Comparison of ENCODE assay signal across 8 cellular contexts in genomic region chr2:136116813-136117390, GRCh38. TPM values are rescaled to one million over a fixed set of nuclear protein-coding genes. Genes with fewer than 3 reads are reported as not detected.
DNase-seq lines count a peak whose midpoint lies in the region; ATAC-seq and TF ChIP-seq lines count a peak whose summit lies in the region.

No MANE protein-coding gene starts in this region.

- peak; percentile 38 for ATAC-seq in GM19468 (IDR thresholded peaks at IDR 0.05; ENCODE audit: extremely low read depth, unreplicated experiment)
- peak; percentile 36 for ATAC-seq in HG03565 (IDR thresholded peaks at IDR 0.05; ENCODE audit: unreplicated experiment)

- TF ChIP-seq CTCF in endodermal cell (conservative IDR thresholded peaks at IDR 0.05) = no peak
- no peak for TF ChIP-seq CTCF in nephron progenitor cell (IDR thresholded peaks at IDR 0.05)

- H3K4me1 ChIP-seq in endodermal cell (ENCODE audit: control insufficient read depth, insufficient read depth, low read length) (peaks cover 4% of the 10 kb centered on the region), urinary bladder (ENCODE audit: insufficient read depth) (peaks cover 2% of the 10 kb centered on the region)

- H3K27me3 Mint-ChIP-seq in endodermal cell (ENCODE audit: insufficient read depth) = peaks cover 31% of the 10 kb centered on the region
- H3K27me3 Mint-ChIP-seq in nephron progenitor cell (ENCODE audit: low read depth, poor library complexity) = no peaks in the 10 kb centered on the region

- H3K9me3 ChIP-seq in endodermal cell (ENCODE audit: control insufficient read depth, low read length) = no peaks in the 10 kb centered on the region

- peak overlapping the region; percentile 97 for H3K9ac ChIP-seq in endodermal cell (ENCODE audit: extremely low read depth, low read length, poor library complexity, severe bottlenecking)

- H3K36me3 Mint-ChIP-seq in endodermal cell (ENCODE audit: low read depth) (peaks cover 42% of the 10 kb centered on the region), nephron progenitor cell (ENCODE audit: low read depth) (peaks cover 24% of the 10 kb centered on the region)

- H3K27ac ChIP-seq in endodermal cell (ENCODE audit: low read depth, low read length) = peak overlapping the region; percentile 67
- H3K27ac ChIP-seq in urinary bladder (ENCODE audit: low read depth) = peak overlapping the region; percentile 58

- no peaks in the 10 kb centered on the region for H3K27me3 ChIP-seq in endodermal cell (ENCODE audit: control insufficient read depth, insufficient read depth, low read length, poor library complexity, severe bottlenecking)

- H3K27ac Mint-ChIP-seq in endodermal cell = peak overlapping the region; percentile 89
- peak overlapping the region; percentile 96 for H3K27ac Mint-ChIP-seq in nephron progenitor cell

- H3K4me3 ChIP-seq in endodermal cell (ENCODE audit: low read length) (peak overlapping the region; percentile 98), urinary bladder (ENCODE audit: low read depth, low read length) (peak overlapping the region; percentile 54)

- H3K36me3 ChIP-seq in endodermal cell (ENCODE audit: control insufficient read depth, insufficient read depth, low read length) (peaks cover 42% of the 10 kb centered on the region), urinary bladder (ENCODE audit: insufficient read depth) (no peaks in the 10 kb centered on the region)

- WGBS in endodermal cell (ENCODE audit: insufficient coverage in 1 of 2, insufficient read length in 1 of 2), 2 experiments = 0 to 1% methylated on average over 33 to 57 of the region's 57 CpGs
- under 1% methylated on average over 57 of the region's 57 CpGs for WGBS in urinary bladder

- H3K4me1 Mint-ChIP-seq in endodermal cell (peaks cover 53% of the 10 kb centered on the region), nephron progenitor cell (peaks cover 75% of the 10 kb centered on the region)

- H3K4me3 Mint-ChIP-seq in endodermal cell (peak overlapping the region; percentile 98), nephron progenitor cell (peak overlapping the region; percentile 96)

- peak; percentile 64 for DNase-seq in D341Med (ENCODE audit: low spot score)
- DNase-seq in activated CD4-positive, alpha-beta T cell treated with anti-CD3 and anti-CD28 coated beads, Interleukin-2, amount 50 U/mL, for 4 hours = peak; percentile 42 to 52
- DNase-seq in endodermal cell = peak; percentile 69
- DNase-seq in nephron progenitor cell = peak; percentile 46
- no peak for DNase-seq in SKM-1 (lab: John Stamatoyannopoulos, UW; ENCODE audit: unreplicated experiment)

- H3K9me3 Mint-ChIP-seq in endodermal cell (no peaks in the 10 kb centered on the region), nephron progenitor cell (no peaks in the 10 kb centered on the region)

RNA-seq across cellular contexts. Expression of gene CXCR4, which starts 1.0 kb away (rescaled TPM):
- total RNA-seq in endodermal cell (100 to 1,000 TPM; 287 to 454 TPM), urinary bladder (20.8 TPM)
- polyA plus RNA-seq in endodermal cell (2013, experiment 1 of 2) = 303 TPM
- 293 TPM for polyA plus RNA-seq in endodermal cell (2013, experiment 2 of 2)
- polyA plus RNA-seq in urinary bladder = 20.4 TPM

Comparison
In these comparisons a context has a peak if more than half of its experiments do, and no peak if none do; other contexts are left out.
1. RNA of gene CXCR4, which starts 1.0 kb away (total RNA-seq): 287 to 454 TPM in endodermal cell; 20.8 TPM in urinary bladder (single experiment); every median in the first group is over 10 times any median in the second.